8 cellular contexts compared by ENCODE assay signal in genomic region chr2:31113765-31114164, GRCh38. TPM values are rescaled to one million over a fixed set of nuclear protein-coding genes. Genes with fewer than 3 reads are reported as not detected.
"Had no signal": no experiment of that assay in that cellular context is flagged by ENCODE, and none has a peak within 500 bp of the region (broad histone marks: within the 10 kb centered on the region; RNA-seq: fewer than 3 reads in every experiment).

No MANE protein-coding gene starts in this region.

- H3K9me3 Mint-ChIP-seq: IgD-negative memory B cell had no signal

- H3K27me3 Mint-ChIP-seq: IgD-negative memory B cell had no signal

- H3K4me1 Mint-ChIP-seq: IgD-negative memory B cell had no signal

- DNase-seq: GOT3, H9, HCEC 1CT, KBM-7 had no signal

- H3K4me3 Mint-ChIP-seq: H9, IgD-negative memory B cell had no signal

- H3K27ac Mint-ChIP-seq: IgD-negative memory B cell had no signal

- ATAC-seq: HepG2 had no signal

- H3K27ac ChIP-seq: HL-60, KMS-11 had no signal

- H3K9ac ChIP-seq: KMS-11 had no signal

RNA-seq across cellular contexts. Expression of gene GALNT14, which starts 24.5 kb away (rescaled TPM):
- total RNA-seq: HepG2 had no signal
- polyA plus RNA-seq: HepG2 had no signal
